8 cellular contexts compared by ENCODE assay signal in the genomic region with DNA sequence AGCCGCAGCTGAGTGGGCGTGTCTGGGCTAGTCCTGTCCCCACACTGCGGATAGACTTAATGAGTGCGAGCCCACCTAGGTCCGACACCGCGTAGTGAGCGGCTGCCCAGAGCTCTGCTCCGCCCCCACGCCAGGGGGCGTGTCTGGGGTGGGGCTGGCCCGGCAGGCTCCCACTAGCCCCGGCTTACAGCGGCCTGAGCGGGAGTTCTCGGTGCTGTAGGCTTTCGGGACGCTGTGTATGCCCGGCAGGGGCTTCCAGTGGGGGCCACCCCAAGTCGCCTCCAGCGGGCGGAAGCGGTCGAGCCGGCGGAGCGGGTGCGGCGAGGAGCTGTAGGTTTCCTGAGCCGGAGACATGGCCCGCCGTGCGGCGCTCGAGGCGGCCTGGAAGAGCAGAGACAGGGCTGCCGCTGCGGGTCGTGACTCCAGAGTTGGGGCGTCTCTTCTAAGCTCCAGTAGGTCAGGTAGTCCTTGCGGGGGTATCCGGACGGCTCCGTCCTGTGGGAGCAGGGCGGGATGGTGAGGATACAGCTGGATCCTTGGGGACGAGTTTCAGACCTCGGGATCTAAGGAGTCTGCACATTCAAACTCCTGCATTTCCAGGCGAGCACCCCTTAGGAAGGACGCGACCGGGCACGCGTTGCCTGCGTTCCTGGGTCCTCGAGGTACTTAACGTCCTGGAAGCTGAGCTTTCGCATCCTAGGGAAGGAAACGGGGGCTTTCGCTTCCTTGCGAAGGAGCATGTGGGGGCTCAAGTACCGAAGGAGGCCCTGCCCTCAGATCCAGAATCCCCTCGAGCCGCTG. TPM values are rescaled to one million over a fixed set of nuclear protein-coding genes. Genes with fewer than 3 reads are reported as not detected.
DNase-seq lines count a peak whose midpoint lies in the region; ATAC-seq, FAIRE-seq and TF ChIP-seq lines count a peak whose summit lies in the region.

No MANE protein-coding gene starts in this region.

- peaks cover 17% of the 10 kb centered on the region for H3K4me1 ChIP-seq in CD8-positive, alpha-beta T cell (ENCODE audit: insufficient read depth, low read length)
- H3K4me1 ChIP-seq in HEK293 (ENCODE audit: control insufficient read depth, insufficient read depth, low read length) (no peaks in the 10 kb centered on the region; the same call in 1 of the 2 replicates), K562 (replicated peaks in 1 of 2; ENCODE audit: control insufficient read depth in 2 of 2, insufficient read depth in 2 of 2, low read length in 2 of 2) (peaks cover 2 to 29% of the 10 kb centered on the region in 2 experiments; a peak in 3 of 5 replicates), iPS-20b (ENCODE audit: insufficient read depth, low read length) (0 out of 2 replicates have a peak, but pooled peaks cover 3% of the 10 kb centered on the region)

- no peaks in the 10 kb centered on the region for H3K9me3 ChIP-seq in CD8-positive, alpha-beta T cell (ENCODE audit: low read length)
- no peaks in the 10 kb centered on the region for H3K9me3 ChIP-seq in HEK293 (ENCODE audit: control insufficient read depth, insufficient read depth, low read depth, low read length)
- H3K9me3 ChIP-seq in T-helper 17 cell (ENCODE audit: control insufficient read depth, low read length, poor library complexity, severe bottlenecking) = no peaks in the 10 kb centered on the region
- no peaks in the 10 kb centered on the region for H3K9me3 ChIP-seq in K562 (replicated peaks; ENCODE audit: control insufficient read depth, insufficient read depth, low read depth, low read length)
- no peaks in the 10 kb centered on the region for H3K9me3 ChIP-seq in iPS-20b (ENCODE audit: insufficient read depth, low read depth, low read length)

- peaks cover 19% of the 10 kb centered on the region for H3K4me1 Mint-ChIP-seq in CD8-positive, alpha-beta T cell (ENCODE audit: low read depth)
- peaks cover 20% of the 10 kb centered on the region for H3K4me1 Mint-ChIP-seq in T-helper 17 cell

- no peak overlapping the region for H3K27ac ChIP-seq in CD8-positive, alpha-beta T cell (ENCODE audit: low read depth, low read length)
- H3K27ac ChIP-seq in HEK293 (ENCODE audit: extremely low read depth, low read depth, low read length) (no peak overlapping the region; the same call in 1 of the 2 replicates), K562 (ENCODE audit: extremely low read depth, low read depth, low read length) (no peak overlapping the region), iPS-20b (ENCODE audit: low read length) (no peak overlapping the region), skin epidermis (peak overlapping the region in 2 of 21 experiments; percentile 35 to 53)

- TF ChIP-seq EP300 in K562 (IDR thresholded peaks at IDR 0.05; ENCODE audit: low read length) = no peak

- no peaks in the 10 kb centered on the region for H3K27me3 ChIP-seq in CD8-positive, alpha-beta T cell (ENCODE audit: insufficient read depth, low read length)
- H3K27me3 ChIP-seq in K562 (ENCODE audit: control insufficient read depth in 2 of 2, insufficient read depth in 2 of 2, low read length in 2 of 2) (peaks cover 13 to 47% of the 10 kb centered on the region in 2 experiments; a peak in 3 of 5 replicates), iPS-20b (ENCODE audit: insufficient read depth, low read length) (peaks cover 53% of the 10 kb centered on the region)

- no peaks in the 10 kb centered on the region for H3K36me3 Mint-ChIP-seq in CD8-positive, alpha-beta T cell
- H3K36me3 Mint-ChIP-seq in T-helper 17 cell (ENCODE audit: low read depth) = peaks cover 9% of the 10 kb centered on the region

- H3K27me3 Mint-ChIP-seq in CD8-positive, alpha-beta T cell (ENCODE audit: low read depth) = peaks cover 32% of the 10 kb centered on the region
- H3K27me3 Mint-ChIP-seq in T-helper 17 cell = peaks cover 38% of the 10 kb centered on the region

- no peaks in the 10 kb centered on the region for H3K9me1 ChIP-seq in K562 (ENCODE audit: control insufficient read depth, insufficient read depth, low read length)

- TF ChIP-seq RAD21 in K562 (CRISPR knock-in tag; conservative IDR thresholded peaks at IDR 0.05 in 1 of 2, IDR thresholded peaks at IDR 0.05 in 1 of 2) = no peak; a peak in 1 of 4 replicates

- no peaks in the 10 kb centered on the region for H3K79me2 ChIP-seq in K562 (ENCODE audit: control insufficient read depth, insufficient read depth, low read length)

- H3K9me3 Mint-ChIP-seq in CD8-positive, alpha-beta T cell = no peaks in the 10 kb centered on the region

- CTCF ChIA-PET in CD8-positive, alpha-beta T cell (lab: Charles Lee) = interaction anchor here (0.8 to 5.4 kb wide), 5 partner anchors 16 to 59 kb away, joined by 3 to 13 read pairs (median 5); partner anchors contain the start of gene KCNA7
- CTCF ChIA-PET in HEK293 (lab: Yijun Ruan, JAX) = interaction anchor here (0.6 to 2.2 kb wide), 9 partner anchors 13 to 210 kb away, joined by 3 to 17 read pairs (median 3); a partner anchor contains a TSS
- CTCF ChIA-PET in K562 (lab: Yijun Ruan, JAX; ENCODE audit: low intra/inter-chr PET ratio) = no interaction called here

- H3K4me3 ChIP-seq in CD8-positive, alpha-beta T cell (ENCODE audit: low read depth, low read length) = peak overlapping the region; percentile 67
- H3K4me3 ChIP-seq in HEK293 (ENCODE audit: low read depth, low read length) = peak overlapping the region; percentile 44
- H3K4me3 ChIP-seq in K562 = peak overlapping the region; percentile 49
- H3K4me3 ChIP-seq in iPS-20b (ENCODE audit: low read length) = peak overlapping the region; percentile 65
- peak overlapping the region; percentile 32 to 50 (median 37) for H3K4me3 ChIP-seq in skin epidermis

- FAIRE-seq in K562 (lab: Jason Lieb, UNC) = peak; percentile 94

- intact Hi-C loops in CD8-positive, alpha-beta T cell (cut with DNase I, micrococcal nuclease) = no loop called here
- intact Hi-C loops in K562 (cut with micrococcal nuclease) = no loop called here

- peaks cover 4% of the 10 kb centered on the region; the same call in 1 of the 2 replicates for H4K20me1 ChIP-seq in K562 (replicated peaks; ENCODE audit: control insufficient read depth, insufficient read depth, low read length)

- H3K9ac ChIP-seq in K562 (ENCODE audit: insufficient read depth in 1 of 2, low read depth in 2 of 2, low read length in 2 of 2) = peak overlapping the region; percentile 24 to 91; a peak in 3 of 4 replicates
- H3K9ac ChIP-seq in iPS-20b (ENCODE audit: low read depth, low read length) = no peak overlapping the region

- WGBS in K562 (ENCODE audit: insufficient coverage, low coverage, missing lambda C conversion rate) = 4% methylated on average over 59 of the region's 63 CpGs

- H2AFZ ChIP-seq in K562 (ENCODE audit: low read depth, low read length) = peak overlapping the region; percentile 96

- peak overlapping the region; percentile 82 for H3K4me2 ChIP-seq in K562 (ENCODE audit: insufficient read depth, low read length)

- no TSS peak for BruUV-seq in K562 (replicated peaks; lab: Mats Ljungman, UMichigan)

- DNase-seq in CD8-positive, alpha-beta T cell = peak in 6 of 7 experiments; percentile 30 to 72 (median 54)
- DNase-seq in T-helper 17 cell (peak; percentile 44 to 58 (median 46)), K562 (ENCODE audit: extremely low read depth in 1 of 4, low spot score in 3 of 4) (peak; percentile 79 to 91 (median 90)), putamen (ENCODE audit: low spot score) (no peak)

- peak; percentile 73 for ATAC-seq in CD8-positive, alpha-beta T cell
- peak; percentile 85 for ATAC-seq in T-helper 17 cell
- peak; percentile 97 for ATAC-seq in K562
- no peak for ATAC-seq in GM21390 (IDR thresholded peaks at IDR 0.05; ENCODE audit: unreplicated experiment)

- no peak for TF ChIP-seq POLR2A in K562 (conservative IDR thresholded peaks at IDR 0.05)

- no peaks in the 10 kb centered on the region for H3K36me3 ChIP-seq in CD8-positive, alpha-beta T cell (ENCODE audit: insufficient read depth, low read length)
- H3K36me3 ChIP-seq in HEK293 (ENCODE audit: control insufficient read depth in 2 of 2, insufficient read depth in 1 of 2, low read length in 2 of 2) = no peaks in the 10 kb centered on the region
- H3K36me3 ChIP-seq in K562 (ENCODE audit: control insufficient read depth, insufficient read depth, low read length) = no peaks in the 10 kb centered on the region
- H3K36me3 ChIP-seq in iPS-20b (ENCODE audit: insufficient read depth, low read depth, low read length) = no peaks in the 10 kb centered on the region

- in situ Hi-C loops in K562 (cut with MboI) = no loop called here

- peak overlapping the region; percentile 85 for H3K4me3 Mint-ChIP-seq in CD8-positive, alpha-beta T cell
- H3K4me3 Mint-ChIP-seq in T-helper 17 cell = peak overlapping the region; percentile 96

- no peak overlapping the region for H3K27ac Mint-ChIP-seq in CD8-positive, alpha-beta T cell
- no peak overlapping the region for H3K27ac Mint-ChIP-seq in T-helper 17 cell

- TF ChIP-seq CTCF in CD8-positive, alpha-beta T cell (IDR thresholded peaks at IDR 0.05) = no peak
- peak; percentile 81 for TF ChIP-seq CTCF in HEK293 (tag by site-specific recombination; IDR thresholded peaks at IDR 0.05)
- TF ChIP-seq CTCF in K562 (IDR thresholded peaks at IDR 0.05 in 2 of 3, conservative IDR thresholded peaks at IDR 0.05 in 1 of 3; ENCODE audit: insufficient read depth in 2 of 3, low read depth in 1 of 3, low read length in 3 of 3) = peak in 2 of 3 experiments; percentile 18 to 34; a peak in 2 of 6 replicates

- POLR2A ChIA-PET in CD8-positive, alpha-beta T cell (lab: Charles Lee) = interaction anchor here (1.0 kb wide), 1 partner anchor 14 kb away, joined by 3 read pairs; no protein-coding TSS in a partner anchor
- POLR2A ChIA-PET in HEK293 (lab: Yijun Ruan, JAX) (interaction anchor here (0.6 to 1.3 kb wide), 7 partner anchors 9 to 424 kb away, joined by 3 to 9 read pairs (median 3); partner anchors contain the start of genes GYS1, NTF4 and RUVBL2), K562 (lab: Yijun Ruan, JAX) (interaction anchor here (0.6 kb wide), 1 partner anchor 440 kb away, joined by 3 read pairs; no protein-coding TSS in a partner anchor)

RNA-seq across cellular contexts. Expression of gene CGB7, which starts 1.2 kb away (rescaled TPM):
- total RNA-seq in CD8-positive, alpha-beta T cell = not detected
- total RNA-seq in T-helper 17 cell = not detected
- not detected in 2 replicates for total RNA-seq in K562 (2011; cell fraction: chromatin; rRNA removed; ENCODE audit: low replicate concordance)
- not detected in 2 replicates for total RNA-seq in K562 (2011; cell fraction: nucleolus; rRNA removed)
- not detected in 2 replicates for total RNA-seq in K562 (2011; cell fraction: nucleoplasm; rRNA removed)
- total RNA-seq in K562 (2014; rRNA removed) = not detected in 2 replicates
- total RNA-seq in K562 (2014; rRNA removed; fragmentation: Illumina TruSeq; extraction: Trizol) = not detected in 2 replicates
- total RNA-seq in K562 (2015; rRNA removed; fragmentation: Illumina TruSeq; extraction: Trizol) = not detected in 2 replicates
- total RNA-seq in K562 (2021) = not detected in 2 replicates
- not detected in 2 replicates for polyA plus RNA-seq in K562 (2011; rRNA removed)
- 0.18 TPM in 1 of 2 replicates, not detected in the other for polyA plus RNA-seq in K562 (2011; cell fraction: cytosol; rRNA removed)
- polyA plus RNA-seq in K562 (2011; cell fraction: nucleus; rRNA removed) = 0.06 TPM in 1 of 2 replicates, not detected in the other
- polyA plus RNA-seq in K562 (2012) = 0.04 TPM in 1 of 2 replicates, not detected in the other
- polyA plus RNA-seq in K562 (2014; fragmentation: Illumina TruSeq; extraction: Trizol) = not detected in 2 replicates
- not detected for polyA plus RNA-seq in K562 (2014; fragmentation: Nextera tagmentation; extraction: Ambion mirVana)
- polyA plus RNA-seq in K562 (2014; rRNA removed) = not detected in 2 replicates
- not detected in 2 replicates for polyA minus RNA-seq in K562 (2011; rRNA and poly(A)+ RNA removed)
- not detected in 2 replicates for polyA minus RNA-seq in K562 (2011; cell fraction: cytosol; rRNA and poly(A)+ RNA removed)
- polyA minus RNA-seq in K562 (2011; cell fraction: nucleus; rRNA and poly(A)+ RNA removed) = not detected in 2 replicates

RNA-seq across cellular contexts. Expression of gene CGB8, which starts 7.4 kb away (rescaled TPM):
- total RNA-seq in CD8-positive, alpha-beta T cell = not detected
- total RNA-seq in T-helper 17 cell = not detected
- not detected in 2 replicates for total RNA-seq in K562 (2011; cell fraction: chromatin; rRNA removed; ENCODE audit: low replicate concordance)
- not detected in 2 replicates for total RNA-seq in K562 (2011; cell fraction: nucleolus; rRNA removed)
- total RNA-seq in K562 (2011; cell fraction: nucleoplasm; rRNA removed) = not detected in 2 replicates
- not detected in 2 replicates for total RNA-seq in K562 (2014; rRNA removed)
- total RNA-seq in K562 (2014; rRNA removed; fragmentation: Illumina TruSeq; extraction: Trizol) = not detected in 2 replicates
- total RNA-seq in K562 (2015; rRNA removed; fragmentation: Illumina TruSeq; extraction: Trizol) = not detected in 2 replicates
- not detected in 2 replicates for total RNA-seq in K562 (2021)
- not detected in 2 replicates for polyA plus RNA-seq in K562 (2011; rRNA removed)
- not detected in 2 replicates for polyA plus RNA-seq in K562 (2011; cell fraction: cytosol; rRNA removed)
- not detected in 2 replicates for polyA plus RNA-seq in K562 (2011; cell fraction: nucleus; rRNA removed)
- polyA plus RNA-seq in K562 (2012) = not detected in 2 replicates
- polyA plus RNA-seq in K562 (2014; fragmentation: Illumina TruSeq; extraction: Trizol) = not detected in 2 replicates
- not detected for polyA plus RNA-seq in K562 (2014; fragmentation: Nextera tagmentation; extraction: Ambion mirVana)
- polyA plus RNA-seq in K562 (2014; rRNA removed) = not detected in 2 replicates
- polyA minus RNA-seq in K562 (2011; rRNA and poly(A)+ RNA removed) = not detected in 2 replicates
- polyA minus RNA-seq in K562 (2011; cell fraction: cytosol; rRNA and poly(A)+ RNA removed) = not detected in 2 replicates
- polyA minus RNA-seq in K562 (2011; cell fraction: nucleus; rRNA and poly(A)+ RNA removed) = not detected in 2 replicates

RNA-seq across cellular contexts. Expression of gene NTF4, which starts 8.3 kb away (rescaled TPM):
- total RNA-seq in CD8-positive, alpha-beta T cell = not detected
- total RNA-seq in T-helper 17 cell (not detected), K562 (2014; rRNA removed) (not detected in 2 replicates), K562 (2014; rRNA removed; fragmentation: Illumina TruSeq; extraction: Trizol) (not detected in 2 replicates), K562 (2015; rRNA removed; fragmentation: Illumina TruSeq; extraction: Trizol) (not detected in 2 replicates), K562 (2021) (not detected in 2 replicates)
- not detected in 2 replicates for total RNA-seq in K562 (2011; cell fraction: chromatin; rRNA removed; ENCODE audit: low replicate concordance)
- not detected in 2 replicates for total RNA-seq in K562 (2011; cell fraction: nucleolus; rRNA removed)
- not detected in 2 replicates for total RNA-seq in K562 (2011; cell fraction: nucleoplasm; rRNA removed)
- polyA plus RNA-seq in K562 (2011; rRNA removed) (not detected in 2 replicates), K562 (2014; fragmentation: Illumina TruSeq; extraction: Trizol) (not detected in 2 replicates), K562 (2014; fragmentation: Nextera tagmentation; extraction: Ambion mirVana) (not detected), K562 (2014; rRNA removed) (not detected in 2 replicates)
- not detected in 2 replicates for polyA plus RNA-seq in K562 (2011; cell fraction: cytosol; rRNA removed)
- polyA plus RNA-seq in K562 (2011; cell fraction: nucleus; rRNA removed) = not detected in 2 replicates
- polyA plus RNA-seq in K562 (2012) = 0.18 TPM in 1 of 2 replicates, not detected in the other
- not detected in 2 replicates for polyA minus RNA-seq in K562 (2011; rRNA and poly(A)+ RNA removed)
- polyA minus RNA-seq in K562 (2011; cell fraction: cytosol; rRNA and poly(A)+ RNA removed) = not detected in 2 replicates
- not detected in 2 replicates for polyA minus RNA-seq in K562 (2011; cell fraction: nucleus; rRNA and poly(A)+ RNA removed)

RNA-seq across cellular contexts. Expression of gene CGB5, which starts 12.7 kb away (rescaled TPM):
- not detected for total RNA-seq in CD8-positive, alpha-beta T cell
- total RNA-seq in T-helper 17 cell = not detected
- total RNA-seq in K562 (2011; cell fraction: chromatin; rRNA removed; ENCODE audit: low replicate concordance) = not detected in 2 replicates
- not detected in 2 replicates for total RNA-seq in K562 (2011; cell fraction: nucleolus; rRNA removed)
- total RNA-seq in K562 (2011; cell fraction: nucleoplasm; rRNA removed) = not detected in 2 replicates
- not detected in 2 replicates for total RNA-seq in K562 (2014; rRNA removed)
- not detected in 2 replicates for total RNA-seq in K562 (2014; rRNA removed; fragmentation: Illumina TruSeq; extraction: Trizol)
- total RNA-seq in K562 (2015; rRNA removed; fragmentation: Illumina TruSeq; extraction: Trizol) = not detected in 2 replicates
- not detected in 2 replicates for total RNA-seq in K562 (2021)
- not detected in 2 replicates for polyA plus RNA-seq in K562 (2011; rRNA removed)
- polyA plus RNA-seq in K562 (2011; cell fraction: cytosol; rRNA removed) = not detected in 2 replicates
- polyA plus RNA-seq in K562 (2011; cell fraction: nucleus; rRNA removed) = not detected in 2 replicates
- polyA plus RNA-seq in K562 (2012) = not detected in 2 replicates
- polyA plus RNA-seq in K562 (2014; fragmentation: Illumina TruSeq; extraction: Trizol) = not detected in 2 replicates
- polyA plus RNA-seq in K562 (2014; fragmentation: Nextera tagmentation; extraction: Ambion mirVana) = not detected
- polyA plus RNA-seq in K562 (2014; rRNA removed) = not detected in 2 replicates
- polyA minus RNA-seq in K562 (2011; rRNA and poly(A)+ RNA removed) = not detected in 2 replicates
- polyA minus RNA-seq in K562 (2011; cell fraction: cytosol; rRNA and poly(A)+ RNA removed) = not detected in 2 replicates
- polyA minus RNA-seq in K562 (2011; cell fraction: nucleus; rRNA and poly(A)+ RNA removed) = not detected in 2 replicates

RNA-seq across cellular contexts. Expression of gene KCNA7, which starts 16.2 kb away (rescaled TPM):
- not detected for total RNA-seq in CD8-positive, alpha-beta T cell
- not detected for total RNA-seq in T-helper 17 cell
- 0.12 TPM in 1 of 2 replicates, not detected in the other for total RNA-seq in K562 (2011; cell fraction: chromatin; rRNA removed; ENCODE audit: low replicate concordance)
- total RNA-seq in K562 (2011; cell fraction: nucleolus; rRNA removed) = 0.13 and 0.17 TPM in 2 replicates
- total RNA-seq in K562 (2011; cell fraction: nucleoplasm; rRNA removed) = 0.15 TPM in 1 of 2 replicates, not detected in the other
- total RNA-seq in K562 (2014; rRNA removed) = 0.04 and 0.05 TPM in 2 replicates
- total RNA-seq in K562 (2014; rRNA removed; fragmentation: Illumina TruSeq; extraction: Trizol) = 0.04 TPM in 1 of 2 replicates, not detected in the other
- not detected in 2 replicates for total RNA-seq in K562 (2015; rRNA removed; fragmentation: Illumina TruSeq; extraction: Trizol)
- total RNA-seq in K562 (2021) = not detected in 2 replicates
- not detected in 2 replicates for polyA plus RNA-seq in K562 (2011; rRNA removed)
- polyA plus RNA-seq in K562 (2011; cell fraction: cytosol; rRNA removed) = 0.01 TPM in 1 of 2 replicates, not detected in the other
- polyA plus RNA-seq in K562 (2011; cell fraction: nucleus; rRNA removed) = not detected in 2 replicates
- polyA plus RNA-seq in K562 (2012) = 0.01 and 0.04 TPM in 2 replicates
- polyA plus RNA-seq in K562 (2014; fragmentation: Illumina TruSeq; extraction: Trizol) = 0.04 TPM in 1 of 2 replicates, not detected in the other
- polyA plus RNA-seq in K562 (2014; fragmentation: Nextera tagmentation; extraction: Ambion mirVana) = not detected
- not detected in 2 replicates for polyA plus RNA-seq in K562 (2014; rRNA removed)
- 0.06 and 0.07 TPM in 2 replicates for polyA minus RNA-seq in K562 (2011; rRNA and poly(A)+ RNA removed)
- polyA minus RNA-seq in K562 (2011; cell fraction: cytosol; rRNA and poly(A)+ RNA removed) = not detected in 2 replicates
- not detected in 2 replicates for polyA minus RNA-seq in K562 (2011; cell fraction: nucleus; rRNA and poly(A)+ RNA removed)
